In the genomic region with DNA sequence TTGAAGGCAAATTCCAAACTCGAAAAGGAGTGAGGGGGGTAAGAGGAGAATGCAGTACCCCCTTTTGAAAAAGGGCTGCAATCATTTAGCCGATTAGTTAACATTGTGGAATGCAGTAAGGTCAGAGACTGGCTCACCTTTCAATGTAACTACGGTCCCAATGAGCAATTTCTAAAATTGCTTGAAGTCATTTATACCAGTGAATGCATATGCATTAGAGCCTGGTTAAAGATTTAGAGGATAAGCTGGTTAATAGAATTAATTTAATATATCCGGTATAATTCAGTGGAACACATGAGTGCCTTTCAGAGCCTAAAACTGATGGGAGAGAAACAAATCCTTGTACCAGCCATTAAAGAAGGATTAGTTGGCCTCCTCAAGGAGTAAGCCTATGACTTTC, we compare ENCODE assay signal across 31 cellular contexts.
"Had no signal": no experiment of that assay in that cellular context is flagged by ENCODE, and none has a peak within 500 bp of the region (broad histone marks: within the 10 kb centered on the region; RNA-seq: fewer than 3 reads in every experiment).

No MANE protein-coding gene starts in this region.

- H2AFZ ChIP-seq: hepatocyte had no signal

- H3K27ac ChIP-seq: brain microvascular endothelial cell, colonic mucosa, epithelial cell of prostate, esophagus squamous epithelium, gastroesophageal sphincter, heart right ventricle, hepatocyte, WERI-Rb-1 had no signal

- H3K4me3 ChIP-seq: colonic mucosa, esophagus squamous epithelium, gastroesophageal sphincter, heart right ventricle, hepatocyte had no signal

- H3K27me3 ChIP-seq: brain microvascular endothelial cell, colonic mucosa, esophagus squamous epithelium, gastroesophageal sphincter, heart right ventricle, hepatocyte had no signal

- H3K4me1 Mint-ChIP-seq: activated B cell treated with CpG ODN at 0.5 μM for 24 hours; activated naive CD4-positive, alpha-beta T cell treated with anti-CD3 and anti-CD28 coated beads, Interleukin-2, amount 10 ng/mL, durations not matched to agents 7 days and 5 days; activated naive CD8-positive, alpha-beta T cell treated with anti-CD3 and anti-CD28 coated beads, Interleukin-2, amount 10 ng/mL, durations not matched to agents 7 days and 5 days; T-helper 17 cell had no signal

- H3K36me3 ChIP-seq: brain microvascular endothelial cell, colonic mucosa, esophagus squamous epithelium, gastroesophageal sphincter, heart right ventricle, WERI-Rb-1 had no signal

- H3K4me1 ChIP-seq: colonic mucosa, gastroesophageal sphincter had no signal

- H3K27ac Mint-ChIP-seq: activated B cell treated with CpG ODN at 0.5 μM for 24 hours; activated CD8-positive, alpha-beta T cell treated with anti-CD3 and anti-CD28 coated beads for 36 hours; activated naive CD4-positive, alpha-beta T cell treated with anti-CD3 and anti-CD28 coated beads, Interleukin-2, amount 10 ng/mL, durations not matched to agents 7 days and 5 days; activated naive CD4-positive, alpha-beta T cell treated with anti-CD3 and anti-CD28 coated beads, Interleukin-2, amount 50 U/mL, for 72 hours; activated naive CD8-positive, alpha-beta T cell treated with anti-CD3 and anti-CD28 coated beads, Interleukin-2, amount 10 ng/mL, durations not matched to agents 7 days and 5 days; activated T-helper 2 cell treated with anti-CD3 and anti-CD28 coated beads, Interferon-gamma antibody, Interleukin-2, Interleukin-4, amounts not matched to agents 10 μg/mL and 5 μg/mL and 100 μg/mL, durations not matched to agents 14 hours and 24 hours and 36 hours; T-helper 17 cell; T-helper 2 cell treated with Interferon-gamma antibody and Interleukin-4, amounts not matched to agents 5 μg/mL and 100 μg/mL, for 36 hours had no signal

- H3K9me3 ChIP-seq: colonic mucosa, esophagus squamous epithelium, gastroesophageal sphincter had no signal

- H3K4me3 Mint-ChIP-seq: activated B cell treated with CpG ODN at 0.5 μM for 24 hours; activated CD8-positive, alpha-beta T cell treated with anti-CD3 and anti-CD28 coated beads for 36 hours; activated naive CD4-positive, alpha-beta T cell treated with anti-CD3 and anti-CD28 coated beads, Interleukin-2, amount 10 ng/mL, durations not matched to agents 7 days and 5 days; activated naive CD8-positive, alpha-beta T cell treated with anti-CD3 and anti-CD28 coated beads, Interleukin-2, amount 10 ng/mL, durations not matched to agents 7 days and 5 days; activated T-cell treated with anti-CD3 and anti-CD28 coated beads, Interleukin-2, amount 50 U/mL, for 4 hours; T-helper 17 cell; T-helper 2 cell treated with Interferon-gamma antibody and Interleukin-4, amounts not matched to agents 5 μg/mL and 100 μg/mL, for 36 hours had no signal

- H3K4me2 ChIP-seq: hepatocyte had no signal

- FAIRE-seq: astrocyte, endometrium, endothelial cell of umbilical vein had no signal

- ATAC-seq: activated CD4-positive, CD25-positive, alpha-beta regulatory T cell treated with anti-CD3 and anti-CD28 coated beads, Interleukin-2, amount 50 U/mL, for 24 hours; activated CD8-positive, alpha-beta T cell treated with anti-CD3 and anti-CD28 coated beads for 36 hours; activated naive CD4-positive, alpha-beta T cell treated with anti-CD3 and anti-CD28 coated beads, Interleukin-2, amount 50 U/mL, for 72 hours; activated T-cell treated with anti-CD3 and anti-CD28 coated beads, Interleukin-2, amount 50 U/mL, for 4 hours; gastroesophageal sphincter; heart right ventricle; T-helper 17 cell had no signal

- H3K27me3 Mint-ChIP-seq: activated B cell treated with CpG ODN at 0.5 μM for 24 hours; activated CD8-positive, alpha-beta T cell treated with anti-CD3 and anti-CD28 coated beads for 36 hours; activated naive CD4-positive, alpha-beta T cell treated with anti-CD3 and anti-CD28 coated beads, Interleukin-2, amount 10 ng/mL, durations not matched to agents 7 days and 5 days; T-helper 17 cell had no signal

- H3K9me3 Mint-ChIP-seq: activated naive CD4-positive, alpha-beta T cell treated with anti-CD3 and anti-CD28 coated beads, Interleukin-2, amount 10 ng/mL, durations not matched to agents 7 days and 5 days; activated T-cell treated with anti-CD3 and anti-CD28 coated beads, Interleukin-2, amount 50 U/mL, for 4 hours; activated T-helper 2 cell treated with anti-CD3 and anti-CD28 coated beads, Interferon-gamma antibody, Interleukin-2, Interleukin-4, amounts not matched to agents 10 μg/mL and 5 μg/mL and 100 μg/mL, durations not matched to agents 14 hours and 24 hours and 36 hours; T-helper 2 cell treated with Interferon-gamma antibody and Interleukin-4, amounts not matched to agents 5 μg/mL and 100 μg/mL, for 36 hours had no signal

- H3K36me3 Mint-ChIP-seq: activated naive CD4-positive, alpha-beta T cell treated with anti-CD3 and anti-CD28 coated beads, Interleukin-2, amount 10 ng/mL, durations not matched to agents 7 days and 5 days; activated naive CD4-positive, alpha-beta T cell treated with anti-CD3 and anti-CD28 coated beads, Interleukin-2, amount 50 U/mL, for 72 hours; activated naive CD8-positive, alpha-beta T cell treated with anti-CD3 and anti-CD28 coated beads, Interleukin-2, amount 10 ng/mL, durations not matched to agents 7 days and 5 days had no signal

- DNase-seq: activated B cell treated with CpG ODN at 0.5 μM for 24 hours; activated CD4-positive, alpha-beta T cell treated with anti-CD3 and anti-CD28 coated beads for 48 hours; activated CD4-positive, alpha-beta T cell treated with anti-CD3 and anti-CD28 coated beads, Interleukin-2, amount 50 U/mL, for 1 hour; activated CD4-positive, alpha-beta T cell treated with anti-CD3 and anti-CD28 coated beads, Interleukin-2, amount 50 U/mL, for 48 hours; activated CD8-positive, alpha-beta memory T cell treated with anti-CD3 and anti-CD28 coated beads for 24 hours; activated CD8-positive, alpha-beta T cell treated with anti-CD3 and anti-CD28 coated beads for 36 hours; activated gamma-delta T cell; activated naive CD4-positive, alpha-beta T cell; activated naive CD4-positive, alpha-beta T cell treated with anti-CD3 and anti-CD28 coated beads, Interleukin-2, amount 10 ng/mL, durations not matched to agents 7 days and 5 days; activated naive CD8-positive, alpha-beta T cell treated with anti-CD3 and anti-CD28 coated beads, Interleukin-2, amount 10 ng/mL, durations not matched to agents 7 days and 5 days; activated T-cell treated with anti-CD3 and anti-CD28 coated beads, Interleukin-2, amount 50 U/mL, for 4 hours; brain microvascular endothelial cell; caudate nucleus; colonic mucosa; effector CD8-positive, alpha-beta T cell; esophagus squamous epithelium; foreskin melanocyte; heart right ventricle; T-helper 17 cell; T1000; WERI-Rb-1 had no signal
